In genomic region chr5:149143470-149143869, GRCh38 we compare ENCODE assay signal across 10 cellular contexts. TPM values are rescaled to one million over a fixed set of nuclear protein-coding genes. Genes with fewer than 3 reads are reported as not detected.
DNase-seq lines count a peak whose midpoint lies in the region; ATAC-seq and TF ChIP-seq lines count a peak whose summit lies in the region.
"Had no signal": no experiment of that assay in that cellular context is flagged by ENCODE, and none has a peak within 500 bp of the region (broad histone marks: within the 10 kb centered on the region; RNA-seq: fewer than 3 reads in every experiment).

No MANE protein-coding gene starts in this region.

- H3K36me3 ChIP-seq in RWPE2 (ENCODE audit: low read depth) (no peaks in the 10 kb centered on the region), lung (ENCODE audit: control insufficient read depth in 2 of 2, insufficient read depth in 2 of 2, low read length in 2 of 2) (no peaks in the 10 kb centered on the region), upper lobe of left lung (no peaks in the 10 kb centered on the region), SJCRH30 (no peaks in the 10 kb centered on the region)

- no peak for TF ChIP-seq POLR2A in upper lobe of left lung (IDR thresholded peaks at IDR 0.05)

- WGBS in lung, 2 donors = 57 to 77% methylated on average over 2 of the region's 2 CpGs
- 38 to 45% methylated on average over 2 of the region's 2 CpGs for WGBS in upper lobe of left lung, 2 donors

- H3K27me3 ChIP-seq in RWPE2 (ENCODE audit: insufficient read depth, poor library complexity, severe bottlenecking) = no peaks in the 10 kb centered on the region
- H3K27me3 ChIP-seq in lung (ENCODE audit: control insufficient read depth, insufficient read depth) = no peaks in the 10 kb centered on the region
- H3K27me3 ChIP-seq in upper lobe of left lung = no peaks in the 10 kb centered on the region
- no peaks in the 10 kb centered on the region for H3K27me3 ChIP-seq in SJCRH30

- DNase-seq in RWPE2 (ENCODE audit: low spot score) (no peak), epithelial cell of esophagus (ENCODE audit: low read depth) (peak; percentile 35), lung (ENCODE audit: low spot score) (no peak), upper lobe of left lung (no peak), SJCRH30 (no peak), DMS 273 treated with DMSO at 0.1 percent for 48 hours (lab: John Stamatoyannopoulos, UW) (no peak)
- no peak for DNase-seq in stimulated activated CD8-positive, alpha-beta memory T cell treated with anti-CD3 and anti-CD28 coated beads, Interleukin-4, amount 100 ng/mL, for 48 hours
- DNase-seq: activated CD4-positive, CD25-positive, alpha-beta regulatory T cell; activated gamma-delta T cell; NCI-H2029 had no signal

- TF ChIP-seq EP300 in upper lobe of left lung (IDR thresholded peaks at IDR 0.05) = no peak

- H3K4me3 ChIP-seq in RWPE2 (ENCODE audit: severe bottlenecking) (no peak overlapping the region), epithelial cell of esophagus (ENCODE audit: low read length) (no peak overlapping the region), lung (no peak overlapping the region), upper lobe of left lung (no peak overlapping the region), SJCRH30 (no peak overlapping the region)

- no peaks in the 10 kb centered on the region for H3K9me3 ChIP-seq in RWPE2 (ENCODE audit: severe bottlenecking)
- no peaks in the 10 kb centered on the region for H3K9me3 ChIP-seq in lung (ENCODE audit: control insufficient read depth in 2 of 2, insufficient read depth in 1 of 2, low read length in 1 of 2)
- H3K9me3 ChIP-seq in upper lobe of left lung = no peaks in the 10 kb centered on the region
- H3K9me3 ChIP-seq in SJCRH30 (replicated peaks) = no peaks in the 10 kb centered on the region; the same call in 1 of the 2 replicates

- H3K27ac ChIP-seq in RWPE2 (ENCODE audit: poor library complexity, severe bottlenecking) (peak overlapping the region; percentile 57), lung (ENCODE audit: low read depth in 1 of 2, low read length in 1 of 2) (peak overlapping the region in 1 of 2 donors; percentile 78), upper lobe of left lung (peak overlapping the region in 3 of 4 donors; percentile 79 to 82 (median 81)), SJCRH30 (no peak overlapping the region)

- TF ChIP-seq CTCF in RWPE2 (IDR thresholded peaks at IDR 0.05; ENCODE audit: poor library complexity, severe bottlenecking) (no peak), epithelial cell of esophagus (IDR thresholded peaks at IDR 0.05; ENCODE audit: insufficient read depth, low read depth, low read length, missing control alignments) (no peak), lung (IDR thresholded peaks at IDR 0.05; ENCODE audit: control extremely low read depth, extremely low read depth) (no peak), upper lobe of left lung (IDR thresholded peaks at IDR 0.05) (no peak)

- H3K4me1 ChIP-seq in RWPE2 (ENCODE audit: insufficient read depth, poor library complexity, severe bottlenecking) (peaks cover 23% of the 10 kb centered on the region), lung (ENCODE audit: control insufficient read depth in 2 of 2, insufficient read depth in 2 of 2, low read length in 2 of 2) (peaks cover 4 to 14% of the 10 kb centered on the region in 2 donors), upper lobe of left lung (peaks cover 13 to 30% (median 26%) of the 10 kb centered on the region in 4 donors), SJCRH30 (no peaks in the 10 kb centered on the region)

- ATAC-seq in RWPE2 (ENCODE audit: low read depth) (peak; percentile 18; the same call in 1 of the 3 replicates), lung (ENCODE audit: insufficient read depth, low FRiP score) (peak; percentile 21), upper lobe of left lung (ENCODE audit: low FRiP score in 2 of 2) (peak; percentile 28 to 37)

RNA-seq across cellular contexts. Expression of gene ABLIM3, which starts 2.2 kb away (rescaled TPM):
- 10 to 100 TPM; 46.8 to 54.2 TPM for total RNA-seq in lung
- 10 to 100 TPM in 1 of 2 donors, 1 to 10 TPM in 1; 8.0 to 20.5 TPM for polyA plus RNA-seq in lung
- total RNA-seq in upper lobe of left lung = 10 to 100 TPM in 5 of 6 donors, 1 to 10 TPM in 1; 7.2 to 38.0 (median 21.0) TPM
- 0.10 and 0.33 TPM in 2 replicates for total RNA-seq in SJCRH30 (2014; rRNA removed; shearing (Covaris generic))
